In genomic region chr6:35229304-35229703, GRCh38 we compare ENCODE assay signal across 16 cellular contexts. TPM values are rescaled to one million over a fixed set of nuclear protein-coding genes. Genes with fewer than 3 reads are reported as not detected.
DNase-seq lines count a peak whose midpoint lies in the region; ATAC-seq and TF ChIP-seq lines count a peak whose summit lies in the region.
"Had no signal": no experiment of that assay in that cellular context is flagged by ENCODE, and none has a peak within 500 bp of the region (broad histone marks: within the 10 kb centered on the region; RNA-seq: fewer than 3 reads in every experiment).

No MANE protein-coding gene starts in this region.

- intact Hi-C loops in ascending aorta (cut with DNase I) = no loop called here

- no peak for ATAC-seq in thoracic aorta (ENCODE audit: insufficient number of reproducible peaks, low FRiP score, low read depth)
- ATAC-seq: GM23338, HCT116 had no signal

- H3K9me3 Mint-ChIP-seq in neural crest cell = no peaks in the 10 kb centered on the region
- H3K9me3 Mint-ChIP-seq: CD4-positive, alpha-beta memory T cell; HFFc6 had no signal

- no peak overlapping the region for H3K4me3 Mint-ChIP-seq in neural crest cell
- H3K4me3 Mint-ChIP-seq: CD4-positive, alpha-beta memory T cell; GM23338; H9; HFFc6 had no signal

- H3K4me1 ChIP-seq in ascending aorta = peaks cover 7 to 21% of the 10 kb centered on the region in 2 donors
- H3K4me1 ChIP-seq in thoracic aorta (ENCODE audit: control insufficient read depth in 1 of 2, low read depth in 2 of 2) = peaks cover 11 to 61% of the 10 kb centered on the region in 2 donors

- H3K36me3 ChIP-seq in ascending aorta = peaks cover 19 to 21% of the 10 kb centered on the region in 2 donors
- peaks cover 13% of the 10 kb centered on the region for H3K36me3 ChIP-seq in thoracic aorta
- peaks cover 6% of the 10 kb centered on the region for H3K36me3 ChIP-seq in WERI-Rb-1

- no peaks in the 10 kb centered on the region for H3K27me3 ChIP-seq in ascending aorta
- no peaks in the 10 kb centered on the region for H3K27me3 ChIP-seq in thoracic aorta (replicated peaks; ENCODE audit: insufficient read depth)
- no peaks in the 10 kb centered on the region for H3K27me3 ChIP-seq in WERI-Rb-1 (ENCODE audit: insufficient read depth, low read depth, severe bottlenecking)

- H3K4me3 ChIP-seq in ascending aorta (no peak overlapping the region), thoracic aorta (no peak overlapping the region), WERI-Rb-1 (ENCODE audit: low read depth, low read length) (no peak overlapping the region)
- H3K4me3 ChIP-seq: GM23338 had no signal

- H3K9me3 ChIP-seq in ascending aorta (no peaks in the 10 kb centered on the region), thoracic aorta (no peaks in the 10 kb centered on the region), WERI-Rb-1 (ENCODE audit: severe bottlenecking) (no peaks in the 10 kb centered on the region)

- no peak for DNase-seq in ascending aorta (ENCODE audit: low spot score in 2 of 2)
- no peak for DNase-seq in neural crest cell (ENCODE audit: low read depth, low spot score)
- DNase-seq in thoracic aorta (ENCODE audit: low spot score) = no peak
- no peak for DNase-seq in WERI-Rb-1
- DNase-seq in cortex of kidney (lab: John Stamatoyannopoulos, UW) = no peak
- DNase-seq in amniotic stem cell (lab: John Stamatoyannopoulos, UW) = no peak
- DNase-seq: C1 segment of cervical spinal cord; Calu3; CD4-positive, alpha-beta memory T cell; DMS53; DMS79 treated with DMSO at 0.1 percent for 48 hours; GF-D8; H9; HFFc6 had no signal

- no peaks in the 10 kb centered on the region for H3K4me1 Mint-ChIP-seq in neural crest cell
- H3K4me1 Mint-ChIP-seq: GM23338, H9 had no signal

- H3K27me3 Mint-ChIP-seq in neural crest cell (ENCODE audit: low read depth) = no peaks in the 10 kb centered on the region
- H3K27me3 Mint-ChIP-seq: CD4-positive, alpha-beta memory T cell had no signal

- H3K27ac ChIP-seq in ascending aorta = peak overlapping the region; percentile 81 to 89
- peak overlapping the region; percentile 75 for H3K27ac ChIP-seq in thoracic aorta
- no peak overlapping the region for H3K27ac ChIP-seq in WERI-Rb-1

- TF ChIP-seq CTCF in ascending aorta (IDR thresholded peaks at IDR 0.05) (no peak), neural crest cell (conservative IDR thresholded peaks at IDR 0.05) (no peak), thoracic aorta (IDR thresholded peaks at IDR 0.05) (no peak), WERI-Rb-1 (IDR thresholded peaks at IDR 0.05; ENCODE audit: low read depth, low read length) (no peak)

- peak overlapping the region; percentile 65 for H3K27ac Mint-ChIP-seq in neural crest cell (ENCODE audit: unreplicated experiment)
- H3K27ac Mint-ChIP-seq: CD4-positive, alpha-beta memory T cell; GM23338; H9; HFFc6 had no signal

- peaks cover 27% of the 10 kb centered on the region for H3K36me3 Mint-ChIP-seq in neural crest cell (ENCODE audit: low read depth)

RNA-seq across cellular contexts. Expression of gene SCUBE3, which starts 15.5 kb away (rescaled TPM):
- 29.5 TPM for total RNA-seq in ascending aorta
- total RNA-seq in neural crest cell = 22.2 and 22.5 TPM in 2 replicates
- total RNA-seq in thoracic aorta = 100 to 1,000 TPM in 1 of 2 donors, 10 to 100 TPM in 1; 75.6 to 101 TPM
- total RNA-seq: CD4-positive, alpha-beta memory T cell had no signal

RNA-seq across cellular contexts. Expression of gene ZNF76, which starts 30.2 kb away (rescaled TPM):
- 55.7 TPM for total RNA-seq in ascending aorta
- total RNA-seq in neural crest cell = 45.0 and 47.6 TPM in 2 replicates
- total RNA-seq in thoracic aorta = 10 to 100 TPM; 46.8 to 47.0 TPM
